In genomic region chr9:135827301-135827700, GRCh38 we compare ENCODE assay signal across 25 cellular contexts.
"Had no signal": no experiment of that assay in that cellular context is flagged by ENCODE, and none has a peak within 500 bp of the region (broad histone marks: within the 10 kb centered on the region; RNA-seq: fewer than 3 reads in every experiment).

No MANE protein-coding gene starts in this region.

- H3K4me3 Mint-ChIP-seq: naive thymus-derived CD8-positive, alpha-beta T cell; stimulated activated naive CD8-positive, alpha-beta T cell treated with anti-CD3 and anti-CD28 coated beads, Interleukin-15, amount 100 ng/mL, for 72 hours had no signal

- H3K4me3 ChIP-seq: colonic mucosa, esophagus muscularis mucosa, gastroesophageal sphincter, heart right ventricle, left lung, pancreas, smooth muscle cell, thyroid gland had no signal

- ATAC-seq: foreskin keratinocyte; gastroesophageal sphincter; heart right ventricle; left cardiac atrium; left lung; naive thymus-derived CD8-positive, alpha-beta T cell; pancreas; sciatic nerve; stimulated activated naive CD8-positive, alpha-beta T cell treated with anti-CD3 and anti-CD28 coated beads, Interleukin-15, amount 100 ng/mL, for 72 hours had no signal

- H3K27me3 Mint-ChIP-seq: naive thymus-derived CD8-positive, alpha-beta T cell; stimulated activated naive CD8-positive, alpha-beta T cell treated with anti-CD3 and anti-CD28 coated beads, Interleukin-15, amount 100 ng/mL, for 72 hours had no signal

- H3K9me3 ChIP-seq: colonic mucosa, pancreas, thyroid gland had no signal

- H3K27ac ChIP-seq: colonic mucosa, esophagus muscularis mucosa, foreskin keratinocyte, gastroesophageal sphincter, heart right ventricle, left lung, pancreas, thyroid gland had no signal

- DNase-seq: colonic mucosa; dermis blood vessel endothelial cell; effector memory CD4-positive, alpha-beta T cell; foreskin keratinocyte; heart right ventricle; hippocampal formation; left cardiac atrium; left lung; mammary epithelial cell; mesendoderm; naive thymus-derived CD8-positive, alpha-beta T cell; occipital lobe; pancreas; stimulated activated CD4-positive, alpha-beta T cell treated with anti-CD3 and anti-CD28 coated beads, Interleukin-12 subunit alpha, Interleukin-12 subunit beta, amount 100 ng/mL, for 4 hours; stimulated activated CD4-positive, alpha-beta T cell treated with anti-CD3 and anti-CD28 coated beads, Interleukin-1b, Interleukin-23, amount 100 ng/mL, for 48 hours; stimulated activated CD4-positive, alpha-beta T cell treated with anti-CD3 and anti-CD28 coated beads, Interleukin-4, amount 100 ng/mL, for 1 hour; stimulated activated CD8-positive, alpha-beta memory T cell treated with anti-CD3 and anti-CD28 coated beads, Interleukin-4, amount 100 ng/mL, for 48 hours; stimulated activated naive CD4-positive, alpha-beta T cell; stimulated activated naive CD8-positive, alpha-beta T cell treated with anti-CD3 and anti-CD28 coated beads, Interleukin-15, amount 100 ng/mL, for 72 hours; thyroid gland; trophoblast cell had no signal

- H3K4me1 ChIP-seq: colonic mucosa, esophagus muscularis mucosa, foreskin keratinocyte, gastroesophageal sphincter, heart right ventricle, left lung, pancreas, thyroid gland had no signal

- H3K27me3 ChIP-seq: colonic mucosa, esophagus muscularis mucosa, foreskin keratinocyte, gastroesophageal sphincter, heart right ventricle, left lung, pancreas, thyroid gland had no signal
